In genomic region chr1:206954616-206955342, GRCh38 we compare ENCODE assay signal across 17 cellular contexts. TPM values are rescaled to one million over a fixed set of nuclear protein-coding genes. Genes with fewer than 3 reads are reported as not detected.
A peak's percentile ranks its signal among the peaks of the same experiment; 100 is the strongest.
DNase-seq lines count a peak whose midpoint lies in the region; ATAC-seq and TF ChIP-seq lines count a peak whose summit lies in the region.
"Had no signal": no experiment of that assay in that cellular context is flagged by ENCODE, and none has a peak within 500 bp of the region (broad histone marks: within the 10 kb centered on the region; RNA-seq: fewer than 3 reads in every experiment).

No MANE protein-coding gene starts in this region.

- no peaks in the 10 kb centered on the region for H3K36me3 ChIP-seq in lower lobe of right lung
- no peaks in the 10 kb centered on the region for H3K36me3 ChIP-seq in tibial nerve
- H3K36me3 ChIP-seq: adrenal gland, ovary had no signal

- 81 to 82% methylated on average over 8 of the region's 8 CpGs for WGBS in tibial nerve, 2 donors

- H3K27me3 ChIP-seq in lower lobe of right lung (ENCODE audit: low read depth): no peaks in the 10 kb centered on the region
- H3K27me3 ChIP-seq in tibial nerve: no peaks in the 10 kb centered on the region
- H3K27me3 ChIP-seq: adrenal gland, ovary had no signal

- intact Hi-C loops in lower lobe of right lung (cut with DNase I): no loop called here

- peak in 1 of 2 donors; percentile 43 for ATAC-seq in lower lobe of right lung
- ATAC-seq: Right ventricle myocardium inferior had no signal

- no peak for TF ChIP-seq POLR2A in tibial nerve (IDR thresholded peaks at IDR 0.05)

- H3K4me1 ChIP-seq in lower lobe of right lung (peaks cover 28% of the 10 kb centered on the region), tibial nerve (peaks cover 0 to 8% (median 3%) of the 10 kb centered on the region in 4 donors)
- H3K4me1 ChIP-seq: adrenal gland had no signal

- no peaks in the 10 kb centered on the region for H3K9me3 ChIP-seq in lower lobe of right lung
- H3K9me3 ChIP-seq in tibial nerve: no peaks in the 10 kb centered on the region
- H3K9me3 ChIP-seq: adrenal gland, ovary had no signal

- DNase-seq in DMS 273 treated with DMSO at 0.1 percent for 48 hours (lab: John Stamatoyannopoulos, UW) (peak; percentile 18), lower lobe of right lung (no peak), tibial nerve (ENCODE audit: low spot score in 2 of 2) (no peak), NCI-H1092 treated with DMSO at 0.1 percent for 48 hours (lab: John Stamatoyannopoulos, UW) (no peak), AG08396 (ENCODE audit: low spot score) (no peak)
- DNase-seq: activated CD4-positive, alpha-beta T cell treated with anti-CD3 and anti-CD28 coated beads for 4 hours; activated T-cell treated with anti-CD3 and anti-CD28 coated beads, Interleukin-2, amount 50 U/mL, for 24 hours; adrenal gland; H7; midbrain; NCI-H1092; ovary; T-helper 2 cell had no signal

- peak overlapping the region; percentile 90 for H3K27ac ChIP-seq in VCaP
- H3K27ac ChIP-seq in lower lobe of right lung: peak overlapping the region; percentile 58
- H3K27ac ChIP-seq in tibial nerve: no peak overlapping the region
- H3K27ac ChIP-seq: adrenal gland, ovary had no signal

- TF ChIP-seq CTCF in VCaP (conservative IDR thresholded peaks at IDR 0.05) (no peak), lower lobe of right lung (IDR thresholded peaks at IDR 0.05) (no peak), tibial nerve (IDR thresholded peaks at IDR 0.05) (no peak)

- H3K4me3 ChIP-seq in lower lobe of right lung (no peak overlapping the region), tibial nerve (no peak overlapping the region)
- H3K4me3 ChIP-seq: adrenal gland, ovary had no signal

- no peak for TF ChIP-seq EP300 in tibial nerve (IDR thresholded peaks at IDR 0.05)

RNA-seq across cellular contexts. Expression of gene PIGR, which starts 8.5 kb away (rescaled TPM):
- total RNA-seq in lower lobe of right lung (813 TPM), tibial nerve (under 1 TPM in 1 of 4 donors, not detected in 3; 0.22 TPM)
- total RNA-seq: chondrocyte, endothelial cell of umbilical vein, Right ventricle myocardium inferior had no signal

RNA-seq across cellular contexts. Expression of gene FCAMR, which starts 15.5 kb away (rescaled TPM):
- total RNA-seq in lower lobe of right lung: not detected
- total RNA-seq in tibial nerve: not detected
- total RNA-seq: adrenal gland, chondrocyte, endothelial cell of umbilical vein, H7, ovary, Right ventricle myocardium inferior had no signal

RNA-seq across cellular contexts. Expression of gene FCMR, which starts 33.0 kb away (rescaled TPM):
- total RNA-seq in lower lobe of right lung: 6.8 TPM
- total RNA-seq in tibial nerve: 1 to 10 TPM; 1.8 to 3.1 (median 2.6) TPM
- total RNA-seq: chondrocyte, endothelial cell of umbilical vein, H7 had no signal

RNA-seq across cellular contexts. Expression of gene IL24, which starts 57.5 kb away (rescaled TPM):
- total RNA-seq in lower lobe of right lung (not detected), tibial nerve (not detected)
- total RNA-seq: adrenal gland, chondrocyte, endothelial cell of umbilical vein, H7, Right ventricle myocardium inferior had no signal

Comparison
In these comparisons a context has a peak if more than half of its experiments do, and no peak if none do; other contexts are left out.
1. H3K27ac ChIP-seq: peak in VCaP (single experiment) and lower lobe of right lung (single experiment); none in tibial nerve (0 of 4).
2. RNA of gene PIGR, which starts 8.5 kb away (total RNA-seq): 813 TPM in lower lobe of right lung (single experiment); 0.22 TPM in tibial nerve; every median in the first group is over 100 times any median in the second.